8 cellular contexts compared by ENCODE assay signal in genomic region chr2:44360749-44361329, GRCh38. TPM values are rescaled to one million over a fixed set of nuclear protein-coding genes. Genes with fewer than 3 reads are reported as not detected.
A peak's percentile ranks its signal among the peaks of the same experiment; 100 is the strongest.
DNase-seq lines count a peak whose midpoint lies in the region; ATAC-seq, FAIRE-seq and TF ChIP-seq lines count a peak whose summit lies in the region.

No MANE protein-coding gene starts in this region.

- 2% methylated on average over 19 of the region's 19 CpGs for WGBS in A549 (ENCODE audit: missing lambda C conversion rate)

- H2AFZ ChIP-seq in MM.1S (ENCODE audit: low read length) (peak overlapping the region; percentile 78), astrocyte (ENCODE audit: low read depth, low read length) (peak overlapping the region; percentile 93)

- TF ChIP-seq CTCF in A549 (IDR thresholded peaks at IDR 0.05): no peak
- no peak for TF ChIP-seq CTCF in MM.1S (IDR thresholded peaks at IDR 0.05; ENCODE audit: low read length)
- TF ChIP-seq CTCF in astrocyte (IDR thresholded peaks at IDR 0.05; ENCODE audit: insufficient read depth, low read depth, low read length): no peak

- TF ChIP-seq EP300 in A549 (IDR thresholded peaks at IDR 0.05): no peak

- H3K4me1 Mint-ChIP-seq in astrocyte (ENCODE audit: low read depth, unreplicated experiment): peaks cover 15% of the 10 kb centered on the region
- peaks cover 16 to 35% of the 10 kb centered on the region in 2 donors for H3K4me1 Mint-ChIP-seq in stimulated activated naive B cell treated with anti-CD40 and anti-IgM and Interleukin-4, amounts not matched to agents 10 μg/mL and 1 μg/mL and 100 μg/mL, for 72 hours

- CTCF ChIA-PET in A549 (lab: Yijun Ruan, JAX): interaction anchor here (0.9 to 3.5 kb wide), 11 partner anchors 9 to 317 kb away, joined by 3 to 15 read pairs (median 4); no protein-coding TSS in a partner anchor

- no peak for TF ChIP-seq POLR2A in A549 (IDR thresholded peaks at IDR 0.05; ENCODE audit: low read length)

- peak overlapping the region; percentile 95 for H3K4me3 Mint-ChIP-seq in astrocyte (ENCODE audit: unreplicated experiment)
- H3K4me3 Mint-ChIP-seq in stimulated activated naive B cell treated with anti-CD40 and anti-IgM and Interleukin-4, amounts not matched to agents 10 μg/mL and 1 μg/mL and 100 μg/mL, for 72 hours: peak overlapping the region; percentile 88 to 99

- H4K20me1 ChIP-seq in MM.1S (ENCODE audit: insufficient read depth, low read length) (no peaks in the 10 kb centered on the region), astrocyte (ENCODE audit: insufficient read depth, low read length) (peaks cover 28% of the 10 kb centered on the region)

- TF ChIP-seq RAD21 in A549 (conservative IDR thresholded peaks at IDR 0.05 in 1 of 2, IDR thresholded peaks at IDR 0.05 in 1 of 2): no peak

- H3K4me3 ChIP-seq in A549 (peak overlapping the region; percentile 77), MM.1S (ENCODE audit: low read length) (peak overlapping the region; percentile 75), astrocyte (ENCODE audit: insufficient read depth, low read depth, low read length) (peak overlapping the region; percentile 89)

- FAIRE-seq in A549 (lab: Jason Lieb, UNC): no peak
- no peak for FAIRE-seq in astrocyte (lab: Jason Lieb, UNC)

- peaks cover 20% of the 10 kb centered on the region for H3K4me1 ChIP-seq in A549
- peaks cover 13% of the 10 kb centered on the region; the same call in 1 of the 2 replicates for H3K4me1 ChIP-seq in MM.1S (ENCODE audit: low read length)
- H3K4me1 ChIP-seq in astrocyte (ENCODE audit: insufficient read depth, low read length): peaks cover 12% of the 10 kb centered on the region

- peak; percentile 41 to 47 for ATAC-seq in A549
- ATAC-seq in GM19025 (IDR thresholded peaks at IDR 0.05; ENCODE audit: low read depth, unreplicated experiment): peak; percentile 2
- peak; percentile 22 to 29 for ATAC-seq in stimulated activated naive B cell treated with anti-CD40 and anti-IgM and Interleukin-4, amounts not matched to agents 10 μg/mL and 1 μg/mL and 100 μg/mL, for 72 hours (replicated peaks)

- peaks cover 6% of the 10 kb centered on the region for H3F3A ChIP-seq in MM.1S (ENCODE audit: insufficient read depth, low read length)

- peak overlapping the region; percentile 100 for H3K27ac Mint-ChIP-seq in astrocyte (ENCODE audit: unreplicated experiment)
- H3K27ac Mint-ChIP-seq in stimulated activated naive B cell treated with anti-CD40 and anti-IgM and Interleukin-4, amounts not matched to agents 10 μg/mL and 1 μg/mL and 100 μg/mL, for 72 hours: peak overlapping the region; percentile 100

- H3K27ac ChIP-seq in A549 (peak overlapping the region; percentile 93 to 94), MM.1S (ENCODE audit: low read length) (peak overlapping the region; percentile 86), astrocyte (ENCODE audit: low read depth, low read length) (peak overlapping the region; percentile 100)

- no peaks in the 10 kb centered on the region for H3K9me3 ChIP-seq in A549
- no peaks in the 10 kb centered on the region for H3K9me3 ChIP-seq in MM.1S (replicated peaks; ENCODE audit: insufficient read depth, low read length)
- no peaks in the 10 kb centered on the region for H3K9me3 ChIP-seq in astrocyte (ENCODE audit: insufficient read depth, low read depth, low read length)

- H3K36me3 ChIP-seq in MM.1S (replicated peaks; ENCODE audit: insufficient read depth, low read length) (no peaks in the 10 kb centered on the region), astrocyte (ENCODE audit: insufficient read depth, low read length) (no peaks in the 10 kb centered on the region)

- POLR2A ChIA-PET in A549 (lab: Yijun Ruan, JAX): interaction anchor here (0.6 to 2.2 kb wide), 12 partner anchors 9 to 765 kb away, joined by 3 to 11 read pairs (median 4); partner anchors contain the start of genes PPM1B and THADA

- peak overlapping the region; percentile 94 for H3K9ac ChIP-seq in MM.1S (ENCODE audit: low read length)
- H3K9ac ChIP-seq in astrocyte (ENCODE audit: low read length): peak overlapping the region; percentile 90

- H3K27me3 Mint-ChIP-seq in astrocyte (ENCODE audit: low read depth, unreplicated experiment): no peaks in the 10 kb centered on the region
- H3K27me3 Mint-ChIP-seq in stimulated activated naive B cell treated with anti-CD40 and anti-IgM and Interleukin-4, amounts not matched to agents 10 μg/mL and 1 μg/mL and 100 μg/mL, for 72 hours: no peaks in the 10 kb centered on the region

- no peaks in the 10 kb centered on the region for H3K9me2 ChIP-seq in MM.1S (replicated peaks; ENCODE audit: insufficient read depth, low read length)

- H3K27me3 ChIP-seq in MM.1S (replicated peaks; ENCODE audit: insufficient read depth, low read length) (no peaks in the 10 kb centered on the region), astrocyte (ENCODE audit: insufficient read depth, low read length) (no peaks in the 10 kb centered on the region)

- peaks cover 52% of the 10 kb centered on the region for H3K79me2 ChIP-seq in MM.1S (ENCODE audit: low read length)
- H3K79me2 ChIP-seq in astrocyte (ENCODE audit: insufficient read depth, low read length): peaks cover 32% of the 10 kb centered on the region

- no peaks in the 10 kb centered on the region for H3K9me3 Mint-ChIP-seq in astrocyte (ENCODE audit: unreplicated experiment)
- no peaks in the 10 kb centered on the region for H3K9me3 Mint-ChIP-seq in stimulated activated naive B cell treated with anti-CD40 and anti-IgM and Interleukin-4, amounts not matched to agents 10 μg/mL and 1 μg/mL and 100 μg/mL, for 72 hours

- no peaks in the 10 kb centered on the region for H3K36me3 Mint-ChIP-seq in astrocyte (ENCODE audit: low read depth, unreplicated experiment)
- peaks cover 2 to 6% of the 10 kb centered on the region in 2 donors for H3K36me3 Mint-ChIP-seq in stimulated activated naive B cell treated with anti-CD40 and anti-IgM and Interleukin-4, amounts not matched to agents 10 μg/mL and 1 μg/mL and 100 μg/mL, for 72 hours

- H3K4me2 ChIP-seq in A549: peak overlapping the region; percentile 89
- H3K4me2 ChIP-seq in MM.1S (ENCODE audit: low read depth, low read length): peak overlapping the region; percentile 79
- H3K4me2 ChIP-seq in astrocyte (ENCODE audit: low read length): peak overlapping the region; percentile 93

- DNase-seq in A549 (ENCODE audit: low read depth in 1 of 2, low spot score in 1 of 2) (peak in 1 of 2 experiments; percentile 47), MM.1S (no peak), astrocyte (ENCODE audit: low read depth) (no peak), iris pigment epithelial cell (ENCODE audit: low read depth) (peak; percentile 27), inferior parietal cortex (ENCODE audit: extremely low spot score) (no peak), cerebellar cortex (ENCODE audit: low spot score) (no peak)
- DNase-seq in stimulated activated naive B cell treated with anti-CD40 and anti-IgM and Interleukin-4, amounts not matched to agents 10 μg/mL and 1 μg/mL and 100 μg/mL, for 72 hours: no peak

TF ChIP-seq in A549, 52 proteins besides CTCF, POLR2A, EP300 and RAD21:
- no peak for TF ChIP-seq JUN (IDR thresholded peaks at IDR 0.05)
- TF ChIP-seq, protein P1, sequence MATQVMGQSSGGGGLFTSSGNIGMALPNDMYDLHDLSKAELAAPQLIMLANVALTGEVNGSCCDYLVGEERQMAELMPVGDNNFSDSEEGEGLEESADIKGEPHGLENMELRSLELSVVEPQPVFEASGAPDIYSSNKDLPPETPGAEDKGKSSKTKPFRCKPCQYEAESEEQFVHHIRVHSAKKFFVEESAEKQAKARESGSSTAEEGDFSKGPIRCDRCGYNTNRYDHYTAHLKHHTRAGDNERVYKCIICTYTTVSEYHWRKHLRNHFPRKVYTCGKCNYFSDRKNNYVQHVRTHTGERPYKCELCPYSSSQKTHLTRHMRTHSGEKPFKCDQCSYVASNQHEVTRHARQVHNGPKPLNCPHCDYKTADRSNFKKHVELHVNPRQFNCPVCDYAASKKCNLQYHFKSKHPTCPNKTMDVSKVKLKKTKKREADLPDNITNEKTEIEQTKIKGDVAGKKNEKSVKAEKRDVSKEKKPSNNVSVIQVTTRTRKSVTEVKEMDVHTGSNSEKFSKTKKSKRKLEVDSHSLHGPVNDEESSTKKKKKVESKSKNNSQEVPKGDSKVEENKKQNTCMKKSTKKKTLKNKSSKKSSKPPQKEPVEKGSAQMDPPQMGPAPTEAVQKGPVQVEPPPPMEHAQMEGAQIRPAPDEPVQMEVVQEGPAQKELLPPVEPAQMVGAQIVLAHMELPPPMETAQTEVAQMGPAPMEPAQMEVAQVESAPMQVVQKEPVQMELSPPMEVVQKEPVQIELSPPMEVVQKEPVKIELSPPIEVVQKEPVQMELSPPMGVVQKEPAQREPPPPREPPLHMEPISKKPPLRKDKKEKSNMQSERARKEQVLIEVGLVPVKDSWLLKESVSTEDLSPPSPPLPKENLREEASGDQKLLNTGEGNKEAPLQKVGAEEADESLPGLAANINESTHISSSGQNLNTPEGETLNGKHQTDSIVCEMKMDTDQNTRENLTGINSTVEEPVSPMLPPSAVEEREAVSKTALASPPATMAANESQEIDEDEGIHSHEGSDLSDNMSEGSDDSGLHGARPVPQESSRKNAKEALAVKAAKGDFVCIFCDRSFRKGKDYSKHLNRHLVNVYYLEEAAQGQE (IDR thresholded peaks at IDR 0.05): peak; percentile 2; the same call in 1 of the 2 replicates

RNA-seq across cellular contexts. Expression of gene PREPL, which starts 0.5 kb away (rescaled TPM):
- 78.8 and 92.7 TPM in 2 replicates for polyA plus RNA-seq in A549 (2011; rRNA removed)
- polyA plus RNA-seq in A549 (2012; cell fraction: cytosol; rRNA removed): 10.6 and 10.9 TPM in 2 replicates
- polyA plus RNA-seq in A549 (2012; cell fraction: nucleus; rRNA removed): 7.5 and 11.2 TPM in 2 replicates
- 28.7 to 31.1 TPM (median 29.6 TPM) in 3 replicates for polyA plus RNA-seq in A549 (2017; fragmentation: RNase III; extraction: RNeasy Plus Mini Kit Qiagen cat#74134 plus additional on column Dnase treatment)
- 28.5 and 29.6 TPM in 2 replicates for polyA minus RNA-seq in A549 (2011; rRNA and poly(A)+ RNA removed)
- 46.2 and 50.6 TPM in 2 replicates for total RNA-seq in astrocyte

RNA-seq across cellular contexts. Expression of gene CAMKMT, which starts 0.9 kb away (rescaled TPM):
- polyA plus RNA-seq in A549 (2011; rRNA removed) (10.0 and 15.7 TPM in 2 replicates), A549 (2017; fragmentation: RNase III; extraction: RNeasy Plus Mini Kit Qiagen cat#74134 plus additional on column Dnase treatment) (6.2 to 6.7 TPM (median 6.5 TPM) in 3 replicates)
- 3.7 and 4.3 TPM in 2 replicates for polyA plus RNA-seq in A549 (2012; cell fraction: cytosol; rRNA removed)
- 2.4 and 3.2 TPM in 2 replicates for polyA plus RNA-seq in A549 (2012; cell fraction: nucleus; rRNA removed)
- polyA minus RNA-seq in A549 (2011; rRNA and poly(A)+ RNA removed): 9.4 and 10.2 TPM in 2 replicates
- total RNA-seq in astrocyte: 8.9 and 9.3 TPM in 2 replicates
